In genomic region chr20:40551125-40551530, GRCh38 we compare ENCODE assay signal across 11 cellular contexts.
"Had no signal": no experiment of that assay in that cellular context is flagged by ENCODE, and none has a peak within 500 bp of the region (broad histone marks: within the 10 kb centered on the region; RNA-seq: fewer than 3 reads in every experiment).

No MANE protein-coding gene starts in this region.

- DNase-seq: activated naive CD4-positive, alpha-beta T cell treated with anti-CD3 and anti-CD28 coated beads, Interleukin-2, amount 50 U/mL, for 16 hours; activated T-cell treated with anti-CD3 and anti-CD28 coated beads, Interleukin-2, amount 50 U/mL, for 1 hour; effector memory CD4-positive, alpha-beta T cell; mesendoderm; stomach; T-helper 17 cell had no signal

- H3K36me3 ChIP-seq: stomach, thoracic aorta had no signal

- ATAC-seq: activated CD4-positive, CD25-positive, alpha-beta regulatory T cell treated with anti-CD3 and anti-CD28 coated beads, Interleukin-2, amount 50 U/mL, for 24 hours; body of pancreas; T-helper 17 cell had no signal

- H3K9me3 ChIP-seq: body of pancreas, psoas muscle, thoracic aorta had no signal

- H3K4me1 ChIP-seq: body of pancreas, psoas muscle, stomach had no signal

- H3K4me3 ChIP-seq: body of pancreas, psoas muscle, skin epidermis, stomach, thoracic aorta had no signal

- H3K27me3 ChIP-seq: body of pancreas had no signal

- H3K27ac ChIP-seq: body of pancreas, psoas muscle, skin epidermis, stomach, thoracic aorta had no signal
